Comparison of ENCODE assay signal across 1 cellular context in the genomic region with DNA sequence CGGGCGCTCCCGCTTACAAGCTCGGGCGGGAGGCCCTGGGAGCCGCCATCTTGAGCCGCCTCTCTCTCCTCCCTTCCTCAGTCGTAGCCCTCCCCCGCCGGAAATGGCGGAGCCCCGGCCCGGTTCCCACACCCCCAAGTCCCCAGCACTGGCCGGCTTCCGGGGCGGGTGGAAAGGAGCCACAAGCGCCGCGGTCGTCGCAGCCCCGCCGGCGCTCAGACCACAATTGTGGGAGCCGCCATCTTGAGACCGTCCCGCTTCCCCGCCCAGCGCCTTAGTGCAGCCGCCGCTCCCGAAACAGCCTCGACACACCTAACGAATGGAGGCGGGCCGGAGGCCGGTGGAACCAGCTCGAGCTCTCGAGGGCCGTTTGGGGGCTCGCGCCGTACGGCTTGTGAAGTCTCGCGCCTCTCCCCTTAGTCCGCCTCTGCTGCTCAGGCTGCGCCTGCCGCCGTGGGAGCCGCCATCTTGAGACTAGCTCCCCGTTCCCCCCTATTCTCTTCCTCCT.
TF ChIP-seq lines count a peak whose summit lies in the region.

No MANE protein-coding gene starts in this region.

TF ChIP-seq in HepG2, 621 proteins besides CTCF, POLR2A, EP300 and RAD21 (continued from another document and continues in another):
- TF ChIP-seq, protein P1, sequence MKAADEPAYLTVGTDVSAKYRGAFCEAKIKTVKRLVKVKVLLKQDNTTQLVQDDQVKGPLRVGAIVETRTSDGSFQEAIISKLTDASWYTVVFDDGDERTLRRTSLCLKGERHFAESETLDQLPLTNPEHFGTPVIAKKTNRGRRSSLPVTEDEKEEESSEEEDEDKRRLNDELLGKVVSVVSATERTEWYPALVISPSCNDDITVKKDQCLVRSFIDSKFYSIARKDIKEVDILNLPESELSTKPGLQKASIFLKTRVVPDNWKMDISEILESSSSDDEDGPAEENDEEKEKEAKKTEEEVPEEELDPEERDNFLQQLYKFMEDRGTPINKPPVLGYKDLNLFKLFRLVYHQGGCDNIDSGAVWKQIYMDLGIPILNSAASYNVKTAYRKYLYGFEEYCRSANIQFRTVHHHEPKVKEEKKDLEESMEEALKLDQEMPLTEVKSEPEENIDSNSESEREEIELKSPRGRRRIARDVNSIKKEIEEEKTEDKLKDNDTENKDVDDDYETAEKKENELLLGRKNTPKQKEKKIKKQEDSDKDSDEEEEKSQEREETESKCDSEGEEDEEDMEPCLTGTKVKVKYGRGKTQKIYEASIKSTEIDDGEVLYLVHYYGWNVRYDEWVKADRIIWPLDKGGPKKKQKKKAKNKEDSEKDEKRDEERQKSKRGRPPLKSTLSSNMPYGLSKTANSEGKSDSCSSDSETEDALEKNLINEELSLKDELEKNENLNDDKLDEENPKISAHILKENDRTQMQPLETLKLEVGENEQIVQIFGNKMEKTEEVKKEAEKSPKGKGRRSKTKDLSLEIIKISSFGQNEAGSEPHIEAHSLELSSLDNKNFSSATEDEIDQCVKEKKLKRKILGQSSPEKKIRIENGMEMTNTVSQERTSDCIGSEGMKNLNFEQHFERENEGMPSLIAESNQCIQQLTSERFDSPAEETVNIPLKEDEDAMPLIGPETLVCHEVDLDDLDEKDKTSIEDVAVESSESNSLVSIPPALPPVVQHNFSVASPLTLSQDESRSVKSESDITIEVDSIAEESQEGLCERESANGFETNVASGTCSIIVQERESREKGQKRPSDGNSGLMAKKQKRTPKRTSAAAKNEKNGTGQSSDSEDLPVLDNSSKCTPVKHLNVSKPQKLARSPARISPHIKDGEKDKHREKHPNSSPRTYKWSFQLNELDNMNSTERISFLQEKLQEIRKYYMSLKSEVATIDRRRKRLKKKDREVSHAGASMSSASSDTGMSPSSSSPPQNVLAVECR (CRISPR knock-in tag; IDR thresholded peaks at IDR 0.05; ENCODE audit: borderline replicate concordance): peak; percentile 32; the same call in 1 of the 2 replicates
- TF ChIP-seq ZNF12 (CRISPR knock-in tag; IDR thresholded peaks at IDR 0.05) (no peak), YY1 (IDR thresholded peaks at IDR 0.05; ENCODE audit: insufficient read depth, insufficient replicate concordance, low read depth, low read length) (peak; percentile 63), ZNF546 (CRISPR knock-in tag; conservative IDR thresholded peaks at IDR 0.05) (no peak), SAFB2 (CRISPR knock-in tag; IDR thresholded peaks at IDR 0.05; ENCODE audit: borderline replicate concordance, low read depth) (no peak), FOXP1 (IDR thresholded peaks at IDR 0.05) (no peak), FOXP1 (CRISPR knock-in tag; IDR thresholded peaks at IDR 0.05) (no peak), ZNF337 (CRISPR knock-in tag; IDR thresholded peaks at IDR 0.05; ENCODE audit: borderline replicate concordance, low read depth) (no peak), IRX3 (CRISPR knock-in tag; IDR thresholded peaks at IDR 0.05; ENCODE audit: borderline replicate concordance, low read depth) (no peak), ARNT (IDR thresholded peaks at IDR 0.05) (no peak), JDP2 (CRISPR knock-in tag; IDR thresholded peaks at IDR 0.05; ENCODE audit: borderline replicate concordance) (no peak), ZNF350 (CRISPR knock-in tag; IDR thresholded peaks at IDR 0.05; ENCODE audit: borderline replicate concordance, low read depth) (peak; percentile 27; the same call in 1 of the 2 replicates), HNRNPLL (IDR thresholded peaks at IDR 0.05; ENCODE audit: low read depth, low read length, poor library complexity, severe bottlenecking) (peak; percentile 32), ZBTB3 (CRISPR knock-in tag; IDR thresholded peaks at IDR 0.05; ENCODE audit: borderline replicate concordance, low read depth) (no peak), ZMAT3 (CRISPR knock-in tag; conservative IDR thresholded peaks at IDR 0.05) (no peak), EZH2 (conservative IDR thresholded peaks at IDR 0.05; ENCODE audit: low read depth, low read length) (no peak), ZNF879 (CRISPR knock-in tag; IDR thresholded peaks at IDR 0.05) (0 out of 2 replicates have a peak, but pooled peaks have one; percentile 55), AGO1 (IDR thresholded peaks at IDR 0.05; ENCODE audit: low read depth, low read length, poor library complexity, severe bottlenecking) (no peak), JUN (CRISPR knock-in tag; IDR thresholded peaks at IDR 0.05) (no peak), JUNB (CRISPR knock-in tag; IDR thresholded peaks at IDR 0.05; ENCODE audit: borderline replicate concordance) (no peak), MYNN (CRISPR knock-in tag; IDR thresholded peaks at IDR 0.05; ENCODE audit: low read depth) (no peak), KLF13 (CRISPR knock-in tag; IDR thresholded peaks at IDR 0.05) (no peak), ELF1 (CRISPR knock-in tag; IDR thresholded peaks at IDR 0.05) (peak; percentile 56), AGO2 (optimal IDR thresholded peaks at IDR 0.05; ENCODE audit: low read depth, low read length) (peak; percentile 56), ZNF83 (CRISPR knock-in tag; IDR thresholded peaks at IDR 0.05; ENCODE audit: borderline replicate concordance) (no peak), KAT8 (CRISPR knock-in tag; IDR thresholded peaks at IDR 0.05) (peak; percentile 32; the same call in 1 of the 2 replicates), SP2 (CRISPR knock-in tag; IDR thresholded peaks at IDR 0.05) (peak; percentile 34), ZNF891 (CRISPR knock-in tag; IDR thresholded peaks at IDR 0.05) (no peak), ISX (CRISPR knock-in tag; conservative IDR thresholded peaks at IDR 0.05) (no peak), ZNF530 (CRISPR knock-in tag; IDR thresholded peaks at IDR 0.05; ENCODE audit: low read depth) (no peak), ZNF33B (CRISPR knock-in tag; IDR thresholded peaks at IDR 0.05) (no peak), ZNF570 (CRISPR knock-in tag; IDR thresholded peaks at IDR 0.05; ENCODE audit: borderline replicate concordance) (no peak)
- TF ChIP-seq, protein P2, sequence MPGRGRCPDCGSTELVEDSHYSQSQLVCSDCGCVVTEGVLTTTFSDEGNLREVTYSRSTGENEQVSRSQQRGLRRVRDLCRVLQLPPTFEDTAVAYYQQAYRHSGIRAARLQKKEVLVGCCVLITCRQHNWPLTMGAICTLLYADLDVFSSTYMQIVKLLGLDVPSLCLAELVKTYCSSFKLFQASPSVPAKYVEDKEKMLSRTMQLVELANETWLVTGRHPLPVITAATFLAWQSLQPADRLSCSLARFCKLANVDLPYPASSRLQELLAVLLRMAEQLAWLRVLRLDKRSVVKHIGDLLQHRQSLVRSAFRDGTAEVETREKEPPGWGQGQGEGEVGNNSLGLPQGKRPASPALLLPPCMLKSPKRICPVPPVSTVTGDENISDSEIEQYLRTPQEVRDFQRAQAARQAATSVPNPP (CRISPR knock-in tag; IDR thresholded peaks at IDR 0.05): 0 out of 2 replicates have a peak, but pooled peaks have one; percentile 69
- TF ChIP-seq, protein P3, sequence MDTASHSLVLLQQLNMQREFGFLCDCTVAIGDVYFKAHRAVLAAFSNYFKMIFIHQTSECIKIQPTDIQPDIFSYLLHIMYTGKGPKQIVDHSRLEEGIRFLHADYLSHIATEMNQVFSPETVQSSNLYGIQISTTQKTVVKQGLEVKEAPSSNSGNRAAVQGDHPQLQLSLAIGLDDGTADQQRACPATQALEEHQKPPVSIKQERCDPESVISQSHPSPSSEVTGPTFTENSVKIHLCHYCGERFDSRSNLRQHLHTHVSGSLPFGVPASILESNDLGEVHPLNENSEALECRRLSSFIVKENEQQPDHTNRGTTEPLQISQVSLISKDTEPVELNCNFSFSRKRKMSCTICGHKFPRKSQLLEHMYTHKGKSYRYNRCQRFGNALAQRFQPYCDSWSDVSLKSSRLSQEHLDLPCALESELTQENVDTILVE (CRISPR knock-in tag; IDR thresholded peaks at IDR 0.05): peak; percentile 68
- TF ChIP-seq, protein P4, sequence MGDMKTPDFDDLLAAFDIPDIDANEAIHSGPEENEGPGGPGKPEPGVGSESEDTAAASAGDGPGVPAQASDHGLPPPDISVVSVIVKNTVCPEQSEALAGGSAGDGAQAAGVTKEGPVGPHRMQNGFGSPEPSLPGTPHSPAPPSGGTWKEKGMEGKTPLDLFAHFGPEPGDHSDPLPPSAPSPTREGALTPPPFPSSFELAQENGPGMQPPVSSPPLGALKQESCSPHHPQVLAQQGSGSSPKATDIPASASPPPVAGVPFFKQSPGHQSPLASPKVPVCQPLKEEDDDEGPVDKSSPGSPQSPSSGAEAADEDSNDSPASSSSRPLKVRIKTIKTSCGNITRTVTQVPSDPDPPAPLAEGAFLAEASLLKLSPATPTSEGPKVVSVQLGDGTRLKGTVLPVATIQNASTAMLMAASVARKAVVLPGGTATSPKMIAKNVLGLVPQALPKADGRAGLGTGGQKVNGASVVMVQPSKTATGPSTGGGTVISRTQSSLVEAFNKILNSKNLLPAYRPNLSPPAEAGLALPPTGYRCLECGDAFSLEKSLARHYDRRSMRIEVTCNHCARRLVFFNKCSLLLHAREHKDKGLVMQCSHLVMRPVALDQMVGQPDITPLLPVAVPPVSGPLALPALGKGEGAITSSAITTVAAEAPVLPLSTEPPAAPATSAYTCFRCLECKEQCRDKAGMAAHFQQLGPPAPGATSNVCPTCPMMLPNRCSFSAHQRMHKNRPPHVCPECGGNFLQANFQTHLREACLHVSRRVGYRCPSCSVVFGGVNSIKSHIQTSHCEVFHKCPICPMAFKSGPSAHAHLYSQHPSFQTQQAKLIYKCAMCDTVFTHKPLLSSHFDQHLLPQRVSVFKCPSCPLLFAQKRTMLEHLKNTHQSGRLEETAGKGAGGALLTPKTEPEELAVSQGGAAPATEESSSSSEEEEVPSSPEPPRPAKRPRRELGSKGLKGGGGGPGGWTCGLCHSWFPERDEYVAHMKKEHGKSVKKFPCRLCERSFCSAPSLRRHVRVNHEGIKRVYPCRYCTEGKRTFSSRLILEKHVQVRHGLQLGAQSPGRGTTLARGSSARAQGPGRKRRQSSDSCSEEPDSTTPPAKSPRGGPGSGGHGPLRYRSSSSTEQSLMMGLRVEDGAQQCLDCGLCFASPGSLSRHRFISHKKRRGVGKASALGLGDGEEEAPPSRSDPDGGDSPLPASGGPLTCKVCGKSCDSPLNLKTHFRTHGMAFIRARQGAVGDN (CRISPR knock-in tag; IDR thresholded peaks at IDR 0.05): no peak; the same call in 1 of the 2 replicates
- TF ChIP-seq, protein P5, sequence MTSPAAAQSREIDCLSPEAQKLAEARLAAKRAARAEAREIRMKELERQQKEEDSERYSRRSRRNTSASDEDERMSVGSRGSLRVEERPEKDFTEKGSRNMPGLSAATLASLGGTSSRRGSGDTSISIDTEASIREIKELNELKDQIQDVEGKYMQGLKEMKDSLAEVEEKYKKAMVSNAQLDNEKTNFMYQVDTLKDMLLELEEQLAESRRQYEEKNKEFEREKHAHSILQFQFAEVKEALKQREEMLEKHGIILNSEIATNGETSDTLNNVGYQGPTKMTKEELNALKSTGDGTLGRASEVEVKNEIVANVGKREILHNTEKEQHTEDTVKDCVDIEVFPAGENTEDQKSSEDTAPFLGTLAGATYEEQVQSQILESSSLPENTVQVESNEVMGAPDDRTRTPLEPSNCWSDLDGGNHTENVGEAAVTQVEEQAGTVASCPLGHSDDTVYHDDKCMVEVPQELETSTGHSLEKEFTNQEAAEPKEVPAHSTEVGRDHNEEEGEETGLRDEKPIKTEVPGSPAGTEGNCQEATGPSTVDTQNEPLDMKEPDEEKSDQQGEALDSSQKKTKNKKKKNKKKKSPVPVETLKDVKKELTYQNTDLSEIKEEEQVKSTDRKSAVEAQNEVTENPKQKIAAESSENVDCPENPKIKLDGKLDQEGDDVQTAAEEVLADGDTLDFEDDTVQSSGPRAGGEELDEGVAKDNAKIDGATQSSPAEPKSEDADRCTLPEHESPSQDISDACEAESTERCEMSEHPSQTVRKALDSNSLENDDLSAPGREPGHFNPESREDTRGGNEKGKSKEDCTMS (CRISPR knock-in tag; conservative IDR thresholded peaks at IDR 0.05): no peak
